Comparison of ENCODE assay signal across 8 cellular contexts in genomic region chr19:18098891-18099622, GRCh38. TPM values are rescaled to one million over a fixed set of nuclear protein-coding genes. Genes with fewer than 3 reads are reported as not detected.
DNase-seq lines count a peak whose midpoint lies in the region; ATAC-seq and TF ChIP-seq lines count a peak whose summit lies in the region.

No MANE protein-coding gene starts in this region.

- H3K27me3 ChIP-seq in iPS-15b (ENCODE audit: control insufficient read depth, insufficient read depth, low read length) (peaks cover 5% of the 10 kb centered on the region), vagina (no peaks in the 10 kb centered on the region)

- H3K4me1 Mint-ChIP-seq in activated CD4-positive, alpha-beta memory T cell treated with anti-CD3 and anti-CD28 coated beads for 36 hours (ENCODE audit: low read depth): peaks cover 23% of the 10 kb centered on the region

- TF ChIP-seq POLR2A in vagina (IDR thresholded peaks at IDR 0.05): no peak

- H3K36me3 ChIP-seq in iPS-15b (ENCODE audit: control insufficient read depth, insufficient read depth, low read length): no peaks in the 10 kb centered on the region
- H3K36me3 ChIP-seq in vagina: no peaks in the 10 kb centered on the region

- no peak overlapping the region for H3K27ac ChIP-seq in vagina

- POLR2A ChIA-PET in activated CD4-positive, alpha-beta memory T cell treated with anti-CD3 and anti-CD28 coated beads for 36 hours (lab: Charles Lee): interaction anchor here (0.7 to 2.8 kb wide), 4 partner anchors 10 to 182 kb away, joined by 3 to 7 read pairs (median 6); partner anchors contain the start of gene JUND

- TF ChIP-seq CTCF in vagina (IDR thresholded peaks at IDR 0.05): no peak

- CTCF ChIA-PET in activated CD4-positive, alpha-beta memory T cell treated with anti-CD3 and anti-CD28 coated beads for 36 hours (lab: Charles Lee): interaction anchor here (1.1 to 2.3 kb wide), 3 partner anchors 11 to 14 kb away, joined by 4 to 10 read pairs (median 5); no protein-coding TSS in a partner anchor

- peak overlapping the region; percentile 58 for H3K27ac Mint-ChIP-seq in activated CD4-positive, alpha-beta memory T cell treated with anti-CD3 and anti-CD28 coated beads for 36 hours

- H3K9ac ChIP-seq in iPS-15b (ENCODE audit: low read depth, low read length): no peak overlapping the region

- DNase-seq in ACHN (peak; percentile 25), vagina (ENCODE audit: extremely low spot score in 2 of 2) (no peak), SHP77 treated with DMSO at 0.1 percent for 48 hours (lab: John Stamatoyannopoulos, UW) (no peak)
- DNase-seq in activated CD4-positive, alpha-beta memory T cell treated with anti-CD3 and anti-CD28 coated beads for 36 hours: peak; percentile 58
- DNase-seq in NK-92 treated with Interleukin-12 subunit alpha and Interleukin-12 subunit beta, amount 100 ng/mL, for 24 hours (lab: John Stamatoyannopoulos, UW): no peak

- H3K9me3 Mint-ChIP-seq in activated CD4-positive, alpha-beta memory T cell treated with anti-CD3 and anti-CD28 coated beads for 36 hours: no peaks in the 10 kb centered on the region

- H3K27me3 Mint-ChIP-seq in activated CD4-positive, alpha-beta memory T cell treated with anti-CD3 and anti-CD28 coated beads for 36 hours: no peaks in the 10 kb centered on the region

- in situ Hi-C loops in ACHN (cut with HindIII; ENCODE audit: low pct_ligation_motif_present, low pct_unique_long_range_greater_than_20kb, low sequenced_read_pairs): no loop called here

- ATAC-seq in GM19035 (IDR thresholded peaks at IDR 0.05; ENCODE audit: unreplicated experiment): peak; percentile 48
- peak; percentile 43 for ATAC-seq in HG03139 (IDR thresholded peaks at IDR 0.05; ENCODE audit: unreplicated experiment)

- H3K4me3 ChIP-seq in iPS-15b (ENCODE audit: low read depth, low read length) (peak overlapping the region; percentile 45), vagina (peak overlapping the region; percentile 15 to 34)

- H3K36me3 Mint-ChIP-seq in activated CD4-positive, alpha-beta memory T cell treated with anti-CD3 and anti-CD28 coated beads for 36 hours: no peaks in the 10 kb centered on the region

- H3K4me3 Mint-ChIP-seq in activated CD4-positive, alpha-beta memory T cell treated with anti-CD3 and anti-CD28 coated beads for 36 hours: peak overlapping the region; percentile 83

- no peaks in the 10 kb centered on the region for H3K4me1 ChIP-seq in iPS-15b (ENCODE audit: control insufficient read depth, insufficient read depth, low read length)
- peaks cover 19% of the 10 kb centered on the region for H3K4me1 ChIP-seq in vagina

- H3K9me3 ChIP-seq in iPS-15b (ENCODE audit: control insufficient read depth, insufficient read depth, low read length) (no peaks in the 10 kb centered on the region), vagina (no peaks in the 10 kb centered on the region)

- intact Hi-C loops in activated CD4-positive, alpha-beta memory T cell treated with anti-CD3 and anti-CD28 coated beads for 36 hours (cut with micrococcal nuclease): loop anchor here (5.0 to 10.0 kb wide), 3 partner anchors 53 to 316 kb away; partner anchors contain the start of genes PIK3R2 and SSBP4
- intact Hi-C loops in vagina (cut with DNase I): no loop called here

RNA-seq across cellular contexts. Expression of gene MAST3, which starts 1.5 kb away (rescaled TPM):
- 10 to 100 TPM; 22.5 to 23.8 TPM for total RNA-seq in activated CD4-positive, alpha-beta memory T cell treated with anti-CD3 and anti-CD28 coated beads for 36 hours
- total RNA-seq in vagina: 9.6 TPM

RNA-seq across cellular contexts. Expression of gene IL12RB1, which starts 12.3 kb away (rescaled TPM):
- total RNA-seq in activated CD4-positive, alpha-beta memory T cell treated with anti-CD3 and anti-CD28 coated beads for 36 hours: 10 to 100 TPM; 22.6 to 23.3 TPM
- not detected for total RNA-seq in vagina

RNA-seq across cellular contexts. Expression of gene PIK3R2, which starts 53.9 kb away (rescaled TPM):
- total RNA-seq in activated CD4-positive, alpha-beta memory T cell treated with anti-CD3 and anti-CD28 coated beads for 36 hours: 10 to 100 TPM; 14.9 to 19.1 TPM
- 24.8 TPM for total RNA-seq in vagina

Comparison
In these comparisons a context has a peak if more than half of its experiments do, and no peak if none do; other contexts are left out.
1. DNase-seq: peak in ACHN (single experiment) and activated CD4-positive, alpha-beta memory T cell treated with anti-CD3 and anti-CD28 coated beads for 36 hours (single experiment); none in vagina (0 of 2), SHP77 treated with DMSO at 0.1 percent for 48 hours (single experiment) and NK-92 treated with Interleukin-12 subunit alpha and Interleukin-12 subunit beta, amount 100 ng/mL, for 24 hours (single experiment).
2. RNA of gene IL12RB1, which starts 12.3 kb away (total RNA-seq): 22.6 to 23.3 TPM in activated CD4-positive, alpha-beta memory T cell treated with anti-CD3 and anti-CD28 coated beads for 36 hours; not detected in vagina (single experiment); every median in the first group is over 10 times any median in the second.